23 cellular contexts compared by ENCODE assay signal in genomic region chr20:49419785-49420184, GRCh38.
A peak's percentile ranks its signal among the peaks of the same experiment; 100 is the strongest.
DNase-seq lines count a peak whose midpoint lies in the region; ATAC-seq and TF ChIP-seq lines count a peak whose summit lies in the region.
"Had no signal": no experiment of that assay in that cellular context is flagged by ENCODE, and none has a peak within 500 bp of the region (broad histone marks: within the 10 kb centered on the region; RNA-seq: fewer than 3 reads in every experiment).

No MANE protein-coding gene starts in this region.

- H3K9me2 ChIP-seq in hepatocyte (replicated peaks; ENCODE audit: insufficient read depth) = no peaks in the 10 kb centered on the region
- H3K9me2 ChIP-seq: SK-N-SH had no signal

- H3K9me3 ChIP-seq in left ventricle myocardium inferior (replicated peaks) (no peaks in the 10 kb centered on the region), hepatocyte (ENCODE audit: low read depth) (no peaks in the 10 kb centered on the region)
- H3K9me3 ChIP-seq: HAP-1, neutrophil, SK-N-SH had no signal

- peak overlapping the region; percentile 82 for H3K27ac ChIP-seq in left ventricle myocardium inferior (replicated peaks)
- peak overlapping the region; percentile 81 for H3K27ac ChIP-seq in hepatocyte
- peak overlapping the region; percentile 82 for H3K27ac ChIP-seq in rectal smooth muscle tissue (ENCODE audit: low read depth, low read length)
- H3K27ac ChIP-seq: cardiac muscle cell, neutrophil had no signal

- ATAC-seq in Right ventricle myocardium superior (ENCODE audit: poor library complexity) = no peak
- ATAC-seq in activated CD8-positive, alpha-beta memory T cell treated with anti-CD3 and anti-CD28 coated beads, Interleukin-2, amount 10 ng/mL, durations not matched to agents 7 days and 5 days = no peak
- ATAC-seq: activated CD4-positive, CD25-positive, alpha-beta regulatory T cell treated with anti-CD3 and anti-CD28 coated beads, Interleukin-2, amount 50 U/mL, for 24 hours; activated naive CD4-positive, alpha-beta T cell treated with anti-CD3 and anti-CD28 coated beads, Interleukin-2, amount 50 U/mL, for 72 hours; K562 had no signal

- no peak for DNase-seq in left ventricle myocardium inferior
- no peak for DNase-seq in Right ventricle myocardium superior
- DNase-seq in hepatocyte (ENCODE audit: low spot score) = no peak
- no peak for DNase-seq in activated CD8-positive, alpha-beta memory T cell treated with anti-CD3 and anti-CD28 coated beads, Interleukin-2, amount 10 ng/mL, durations not matched to agents 7 days and 5 days
- no peak for DNase-seq in GM19238 (ENCODE audit: insufficient read length, low spot score)
- DNase-seq in GM10266 (ENCODE audit: extremely low spot score) = no peak
- no peak for DNase-seq in NCI-H226
- DNase-seq: activated CD4-positive, alpha-beta memory T cell treated with anti-CD3 and anti-CD28 coated beads, Interleukin-2, amount 10 ng/mL, durations not matched to agents 7 days and 5 days; CD4-positive, alpha-beta T cell; glutamatergic neuron; naive B cell; NCI-H1105; NCI-H446 treated with DMSO at 0.1 percent for 48 hours; NCI-H82; SK-N-SH had no signal

- H3K4me3 ChIP-seq in left ventricle myocardium inferior (no peak overlapping the region), hepatocyte (no peak overlapping the region), rectal smooth muscle tissue (ENCODE audit: low read length) (no peak overlapping the region)
- H3K4me3 ChIP-seq: cardiac muscle cell, HAP-1, K562 had no signal

- H3K27me3 ChIP-seq in left ventricle myocardium inferior (ENCODE audit: low read depth) = peaks cover 5% of the 10 kb centered on the region
- no peaks in the 10 kb centered on the region for H3K27me3 ChIP-seq in hepatocyte
- H3K27me3 ChIP-seq in rectal smooth muscle tissue (ENCODE audit: control insufficient read depth, insufficient read depth, low read length) = no peaks in the 10 kb centered on the region
- H3K27me3 ChIP-seq: cardiac muscle cell had no signal

- intact Hi-C loops in left ventricle myocardium inferior (cut with micrococcal nuclease) = no loop called here
- intact Hi-C loops in Right ventricle myocardium superior (cut with DNase I) = no loop called here

- H3K4me1 ChIP-seq in left ventricle myocardium inferior (peaks cover 40% of the 10 kb centered on the region), hepatocyte (ENCODE audit: insufficient read depth) (peaks cover 11% of the 10 kb centered on the region), rectal smooth muscle tissue (ENCODE audit: control insufficient read depth, insufficient read depth, low read length) (peaks cover 57% of the 10 kb centered on the region)
- H3K4me1 ChIP-seq: HAP-1 had no signal

- H3K79me2 ChIP-seq in hepatocyte = no peaks in the 10 kb centered on the region

- no peaks in the 10 kb centered on the region for H3K36me3 Mint-ChIP-seq in activated CD8-positive, alpha-beta memory T cell treated with anti-CD3 and anti-CD28 coated beads, Interleukin-2, amount 10 ng/mL, durations not matched to agents 7 days and 5 days
- H3K36me3 Mint-ChIP-seq: activated naive CD4-positive, alpha-beta T cell treated with anti-CD3 and anti-CD28 coated beads, Interleukin-2, amount 50 U/mL, for 72 hours; naive B cell had no signal

- H3K27me3 Mint-ChIP-seq in activated CD8-positive, alpha-beta memory T cell treated with anti-CD3 and anti-CD28 coated beads, Interleukin-2, amount 10 ng/mL, durations not matched to agents 7 days and 5 days = peaks cover 26% of the 10 kb centered on the region

- H4K20me1 ChIP-seq in hepatocyte (ENCODE audit: insufficient read depth, poor library complexity, severe bottlenecking) = no peaks in the 10 kb centered on the region

- no peak overlapping the region for H3K9ac ChIP-seq in rectal smooth muscle tissue (ENCODE audit: low read length)
- H3K9ac ChIP-seq: SK-N-SH had no signal

- H2AFZ ChIP-seq in hepatocyte = no peak overlapping the region

- TF ChIP-seq CTCF in left ventricle myocardium inferior (IDR thresholded peaks at IDR 0.05; ENCODE audit: borderline replicate concordance) = no peak
- no peak for TF ChIP-seq CTCF in hepatocyte (IDR thresholded peaks at IDR 0.05; ENCODE audit: poor library complexity)
- no peak for TF ChIP-seq CTCF in GM10266 (IDR thresholded peaks at IDR 0.05; ENCODE audit: control insufficient read depth, insufficient read depth, low read depth, missing control alignments)

- H3K27ac Mint-ChIP-seq in activated CD8-positive, alpha-beta memory T cell treated with anti-CD3 and anti-CD28 coated beads, Interleukin-2, amount 10 ng/mL, durations not matched to agents 7 days and 5 days = no peak overlapping the region
- H3K27ac Mint-ChIP-seq: activated CD4-positive, alpha-beta memory T cell treated with anti-CD3 and anti-CD28 coated beads, Interleukin-2, amount 10 ng/mL, durations not matched to agents 7 days and 5 days; activated naive CD4-positive, alpha-beta T cell treated with anti-CD3 and anti-CD28 coated beads, Interleukin-2, amount 50 U/mL, for 72 hours; CD4-positive, alpha-beta T cell; T-helper 1 cell treated with Interleukin-12 subunit alpha and Interleukin-12 subunit beta and Interleukin-4 antibody, amounts not matched to agents 30 μg/mL and 1 μg/mL, for 36 hours had no signal

- no peaks in the 10 kb centered on the region for H3K4me1 Mint-ChIP-seq in activated CD8-positive, alpha-beta memory T cell treated with anti-CD3 and anti-CD28 coated beads, Interleukin-2, amount 10 ng/mL, durations not matched to agents 7 days and 5 days
- H3K4me1 Mint-ChIP-seq: activated CD4-positive, alpha-beta memory T cell treated with anti-CD3 and anti-CD28 coated beads, Interleukin-2, amount 10 ng/mL, durations not matched to agents 7 days and 5 days; naive B cell had no signal

- 72% methylated on average over 1 of the region's 1 CpG for WGBS in hepatocyte (ENCODE audit: low lambda C conversion rate, missing lambda C conversion rate)

- H3K4me2 ChIP-seq in hepatocyte = no peak overlapping the region
- H3K4me2 ChIP-seq: SK-N-SH had no signal

- CTCF ChIA-PET in activated CD8-positive, alpha-beta memory T cell treated with anti-CD3 and anti-CD28 coated beads, Interleukin-2, amount 10 ng/mL, durations not matched to agents 7 days and 5 days (lab: Charles Lee) = no interaction called here

- no peaks in the 10 kb centered on the region for H3K9me3 Mint-ChIP-seq in activated CD8-positive, alpha-beta memory T cell treated with anti-CD3 and anti-CD28 coated beads, Interleukin-2, amount 10 ng/mL, durations not matched to agents 7 days and 5 days (ENCODE audit: low read depth)
- H3K9me3 Mint-ChIP-seq: activated CD4-positive, alpha-beta memory T cell treated with anti-CD3 and anti-CD28 coated beads, Interleukin-2, amount 10 ng/mL, durations not matched to agents 7 days and 5 days; activated naive CD4-positive, alpha-beta T cell treated with anti-CD3 and anti-CD28 coated beads, Interleukin-2, amount 50 U/mL, for 72 hours; CD4-positive, alpha-beta T cell; T-helper 1 cell treated with Interleukin-12 subunit alpha and Interleukin-12 subunit beta and Interleukin-4 antibody, amounts not matched to agents 30 μg/mL and 1 μg/mL, for 36 hours had no signal

- H3K36me3 ChIP-seq in left ventricle myocardium inferior (no peaks in the 10 kb centered on the region), hepatocyte (replicated peaks; ENCODE audit: insufficient read depth, low read depth) (no peaks in the 10 kb centered on the region), rectal smooth muscle tissue (ENCODE audit: control insufficient read depth, insufficient read depth, low read length) (no peaks in the 10 kb centered on the region)
- H3K36me3 ChIP-seq: cardiac muscle cell, HAP-1, neutrophil had no signal

- H3K4me3 Mint-ChIP-seq in activated CD8-positive, alpha-beta memory T cell treated with anti-CD3 and anti-CD28 coated beads, Interleukin-2, amount 10 ng/mL, durations not matched to agents 7 days and 5 days = no peak overlapping the region
- H3K4me3 Mint-ChIP-seq: activated CD4-positive, alpha-beta memory T cell treated with anti-CD3 and anti-CD28 coated beads, Interleukin-2, amount 10 ng/mL, durations not matched to agents 7 days and 5 days; CD4-positive, alpha-beta T cell; naive B cell; T-helper 1 cell treated with Interleukin-12 subunit alpha and Interleukin-12 subunit beta and Interleukin-4 antibody, amounts not matched to agents 30 μg/mL and 1 μg/mL, for 36 hours had no signal
